Comparison of ENCODE assay signal across 1 cellular context in the genomic region with DNA sequence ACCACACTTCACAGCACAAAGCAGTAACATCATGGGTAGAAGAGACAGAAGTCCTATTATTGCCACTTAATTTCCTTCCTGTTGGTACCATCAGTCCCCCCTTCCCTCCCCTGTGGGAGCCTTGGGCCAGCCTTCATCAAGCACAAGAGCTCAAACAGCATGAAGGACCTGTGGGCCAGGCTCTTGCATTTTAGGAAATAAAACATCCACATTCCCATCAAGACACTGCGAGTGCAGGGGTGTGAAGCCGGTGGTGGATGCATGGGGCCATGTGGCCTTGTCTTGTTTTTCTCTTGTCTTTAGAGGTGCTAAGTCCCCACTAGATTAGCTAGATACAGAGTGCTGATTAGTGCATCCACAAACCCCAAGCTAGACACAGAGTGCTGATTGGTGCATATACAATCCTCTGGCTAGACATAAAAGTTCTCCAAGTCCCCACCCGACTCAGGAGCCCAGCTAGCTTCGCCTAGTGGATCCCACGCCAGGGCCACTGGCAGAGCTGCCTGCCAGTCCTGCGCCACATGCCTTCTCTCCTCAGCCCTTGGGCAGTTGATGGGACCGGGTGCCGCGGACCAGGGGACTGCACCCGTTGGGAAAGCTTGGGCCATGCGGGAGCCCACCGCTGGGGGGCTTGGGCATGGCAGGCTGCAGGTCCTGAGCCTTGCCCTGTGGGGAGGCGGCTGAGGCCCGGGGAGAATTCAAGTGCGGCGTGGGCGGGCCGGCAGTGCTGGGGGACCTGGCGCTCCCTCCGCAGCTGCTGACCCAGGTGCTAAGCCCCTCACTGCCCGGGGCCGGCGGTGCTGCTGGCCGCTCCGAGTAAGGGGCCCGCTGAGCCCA.
TF ChIP-seq lines count a peak whose summit lies in the region.

No MANE protein-coding gene starts in this region.

TF ChIP-seq in IMR-90, 13 proteins besides CTCF, POLR2A, EP300 and RAD21:
- TF ChIP-seq FOS (IDR thresholded peaks at IDR 0.05; ENCODE audit: low read depth, low read length), result no peak
- TF ChIP-seq, protein P1, sequence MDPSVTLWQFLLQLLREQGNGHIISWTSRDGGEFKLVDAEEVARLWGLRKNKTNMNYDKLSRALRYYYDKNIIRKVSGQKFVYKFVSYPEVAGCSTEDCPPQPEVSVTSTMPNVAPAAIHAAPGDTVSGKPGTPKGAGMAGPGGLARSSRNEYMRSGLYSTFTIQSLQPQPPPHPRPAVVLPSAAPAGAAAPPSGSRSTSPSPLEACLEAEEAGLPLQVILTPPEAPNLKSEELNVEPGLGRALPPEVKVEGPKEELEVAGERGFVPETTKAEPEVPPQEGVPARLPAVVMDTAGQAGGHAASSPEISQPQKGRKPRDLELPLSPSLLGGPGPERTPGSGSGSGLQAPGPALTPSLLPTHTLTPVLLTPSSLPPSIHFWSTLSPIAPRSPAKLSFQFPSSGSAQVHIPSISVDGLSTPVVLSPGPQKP (IDR thresholded peaks at IDR 0.05; ENCODE audit: borderline replicate concordance, low read depth, low read length), result no peak
- TF ChIP-seq CHD1 (IDR thresholded peaks at IDR 0.05; ENCODE audit: low read depth, low read length), result no peak
- TF ChIP-seq RCOR1 (IDR thresholded peaks at IDR 0.05; ENCODE audit: insufficient replicate concordance, low read length), result no peak
- no peak for TF ChIP-seq SMC3 (IDR thresholded peaks at IDR 0.05; ENCODE audit: low read depth, low read length)
- TF ChIP-seq MXI1 (IDR thresholded peaks at IDR 0.05; ENCODE audit: borderline replicate concordance, low read depth, low read length), result no peak
- TF ChIP-seq MAFK (IDR thresholded peaks at IDR 0.05; ENCODE audit: low read depth, low read length), result no peak
- TF ChIP-seq, protein P2, sequence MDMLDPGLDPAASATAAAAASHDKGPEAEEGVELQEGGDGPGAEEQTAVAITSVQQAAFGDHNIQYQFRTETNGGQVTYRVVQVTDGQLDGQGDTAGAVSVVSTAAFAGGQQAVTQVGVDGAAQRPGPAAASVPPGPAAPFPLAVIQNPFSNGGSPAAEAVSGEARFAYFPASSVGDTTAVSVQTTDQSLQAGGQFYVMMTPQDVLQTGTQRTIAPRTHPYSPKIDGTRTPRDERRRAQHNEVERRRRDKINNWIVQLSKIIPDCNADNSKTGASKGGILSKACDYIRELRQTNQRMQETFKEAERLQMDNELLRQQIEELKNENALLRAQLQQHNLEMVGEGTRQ (IDR thresholded peaks at IDR 0.05; ENCODE audit: low read depth, low read length), result no peak
- TF ChIP-seq MAZ (IDR thresholded peaks at IDR 0.05; ENCODE audit: borderline replicate concordance, low read depth, low read length), result no peak
- TF ChIP-seq BHLHE40 (IDR thresholded peaks at IDR 0.05; ENCODE audit: low read depth, low read length), result no peak
- TF ChIP-seq NFE2L2 (IDR thresholded peaks at IDR 0.05; ENCODE audit: low read depth, low read length), result no peak
- no peak for TF ChIP-seq RFX5 (IDR thresholded peaks at IDR 0.05; ENCODE audit: low read depth, low read length)
- TF ChIP-seq CEBPB (IDR thresholded peaks at IDR 0.05; ENCODE audit: low read depth, low read length), result no peak
TF ChIP-seq in IMR-90: peak in this region for 0.
